Comparison of ENCODE assay signal across 10 cellular contexts in genomic region chr17:2412561-2413021, GRCh38. TPM values are rescaled to one million over a fixed set of nuclear protein-coding genes. Genes with fewer than 3 reads are reported as not detected.
A peak's percentile ranks its signal among the peaks of the same experiment; 100 is the strongest.
DNase-seq lines count a peak whose midpoint lies in the region; FAIRE-seq and TF ChIP-seq lines count a peak whose summit lies in the region.
"Had no signal": no experiment of that assay in that cellular context is flagged by ENCODE, and none has a peak within 500 bp of the region (broad histone marks: within the 10 kb centered on the region; RNA-seq: fewer than 3 reads in every experiment).

No MANE protein-coding gene starts in this region.

- H3K4me1 ChIP-seq in ACC112 (ENCODE audit: control insufficient read depth, insufficient read depth, low read length, unreplicated experiment) (peaks cover 11% of the 10 kb centered on the region), endothelial cell of umbilical vein (ENCODE audit: control insufficient read depth, extremely low read depth, insufficient read depth, low read length) (peaks cover under 1% of the 10 kb centered on the region), muscle layer of duodenum (ENCODE audit: control insufficient read depth in 1 of 2, insufficient read depth in 2 of 2, low read length in 2 of 2) (peaks cover 5 to 8% of the 10 kb centered on the region in 2 donors), kidney (ENCODE audit: control insufficient read depth in 1 of 2, insufficient read depth in 1 of 2, low read depth in 1 of 2, low read length in 2 of 2) (peaks cover 0 to under 1% of the 10 kb centered on the region in 2 donors)

- H3K36me3 ChIP-seq in ACC112 (ENCODE audit: insufficient read depth, low read length) (no peaks in the 10 kb centered on the region), endothelial cell of umbilical vein (ENCODE audit: control insufficient read depth in 2 of 2, extremely low read depth in 1 of 2, insufficient read depth in 2 of 2, low read length in 2 of 2) (peaks cover 3 to 4% of the 10 kb centered on the region in 2 experiments), muscle layer of duodenum (ENCODE audit: control insufficient read depth in 1 of 2, insufficient read depth in 2 of 2, low read length in 2 of 2) (peaks cover 6 to 17% of the 10 kb centered on the region in 2 donors), kidney (ENCODE audit: control insufficient read depth in 1 of 2, insufficient read depth in 2 of 2, low read length in 2 of 2) (peaks cover 0 to 11% of the 10 kb centered on the region in 2 donors)

- no peaks in the 10 kb centered on the region for H4K20me1 ChIP-seq in endothelial cell of umbilical vein (replicated peaks; ENCODE audit: control insufficient read depth, extremely low read depth, insufficient read depth, low read length)

- TF ChIP-seq CTCF in endothelial cell of umbilical vein (IDR thresholded peaks at IDR 0.05; ENCODE audit: extremely low read depth in 1 of 2, insufficient read depth in 1 of 2, low read depth in 1 of 2, low read length in 2 of 2) = peak in 1 of 2 donors; percentile 19
- no peak for TF ChIP-seq CTCF in kidney (IDR thresholded peaks at IDR 0.05; ENCODE audit: borderline replicate concordance, extremely low read depth, insufficient read depth)
- TF ChIP-seq CTCF in D721Med (IDR thresholded peaks at IDR 0.05; ENCODE audit: insufficient read depth, missing control alignments) = no peak

- CTCF ChIA-PET in endothelial cell of umbilical vein (lab: Charles Lee) = interaction anchor here (0.7 to 10.8 kb wide), 7 partner anchors 10 to 42 kb away, joined by 3 to 909 read pairs (median 4); partner anchors contain the start of gene MNT

- BruUV-seq in endothelial cell of umbilical vein (replicated peaks; lab: Mats Ljungman, UMichigan) = no TSS peak

- H3K27me3 ChIP-seq in ACC112 (ENCODE audit: insufficient read depth, low read length) (no peaks in the 10 kb centered on the region), endothelial cell of umbilical vein (ENCODE audit: control insufficient read depth in 2 of 2, insufficient read depth in 2 of 2, low read length in 2 of 2) (no peaks in the 10 kb centered on the region), muscle layer of duodenum (ENCODE audit: low read depth, low read length) (no peaks in the 10 kb centered on the region)

- no peaks in the 10 kb centered on the region for H3K79me2 ChIP-seq in ACC112 (ENCODE audit: control insufficient read depth, insufficient read depth, low read length, unreplicated experiment)
- no peaks in the 10 kb centered on the region for H3K79me2 ChIP-seq in endothelial cell of umbilical vein (ENCODE audit: control insufficient read depth, insufficient read depth, low read length)

- intact Hi-C loops in endothelial cell of umbilical vein (cut with micrococcal nuclease) (loop anchor here (10.0 kb wide), 1 partner anchor 262 kb away; no protein-coding TSS in a partner anchor), kidney (cut with DNase I) (no loop called here)

- no peaks in the 10 kb centered on the region for H3K9me1 ChIP-seq in endothelial cell of umbilical vein (replicated peaks; ENCODE audit: control insufficient read depth, extremely low read depth, insufficient read depth, low read length)

- FAIRE-seq in endothelial cell of umbilical vein (lab: Jason Lieb, UNC) (no peak), kidney (lab: Jason Lieb, UNC) (no peak), D721Med (lab: Jason Lieb, UNC) (no peak)

- no peak overlapping the region for H3K4me3 ChIP-seq in ACC112 (ENCODE audit: low read depth, low read length)
- H3K4me3 ChIP-seq in endothelial cell of umbilical vein (replicated peaks in 1 of 3; ENCODE audit: insufficient read depth in 1 of 3, low read depth in 1 of 3, low read length in 3 of 3) = no peak overlapping the region
- no peak overlapping the region for H3K4me3 ChIP-seq in muscle layer of duodenum (ENCODE audit: low read depth in 1 of 2, low read length in 2 of 2)
- no peak overlapping the region for H3K4me3 ChIP-seq in kidney (ENCODE audit: low read length in 2 of 2)

- POLR2A ChIA-PET in endothelial cell of umbilical vein (lab: Charles Lee) = no interaction called here

- H2AFZ ChIP-seq in ACC112 (ENCODE audit: low read length, unreplicated experiment) = no peak overlapping the region
- no peak overlapping the region for H2AFZ ChIP-seq in endothelial cell of umbilical vein (ENCODE audit: low read depth, low read length)

- H3K9me3 ChIP-seq in endothelial cell of umbilical vein (replicated peaks; ENCODE audit: control insufficient read depth, insufficient read depth, low read length) (no peaks in the 10 kb centered on the region), muscle layer of duodenum (ENCODE audit: control insufficient read depth in 1 of 2, low read length in 2 of 2) (no peaks in the 10 kb centered on the region), kidney (ENCODE audit: control insufficient read depth in 1 of 2, low read length in 2 of 2) (no peaks in the 10 kb centered on the region)

- H3K4me2 ChIP-seq in endothelial cell of umbilical vein (ENCODE audit: insufficient read depth, low read length) = no peak overlapping the region

- DNase-seq in NCI-H1694 treated with DMSO at 0.1 percent for 48 hours (lab: John Stamatoyannopoulos, UW) (peak; percentile 81), endothelial cell of umbilical vein (ENCODE audit: low read depth, low spot score) (peak; percentile 39), kidney (no peak), D721Med (ENCODE audit: insufficient read length, low spot score) (no peak)
- no peak for DNase-seq in stimulated activated CD4-positive, alpha-beta T cell treated with anti-CD3 and anti-CD28 coated beads, Interleukin-4, amount 100 ng/mL, for 4 hours
- no peak for DNase-seq in stimulated activated CD4-positive, alpha-beta T cell treated with anti-CD3 and anti-CD28 coated beads, Interleukin-12 subunit alpha, Interleukin-12 subunit beta, amount 100 ng/mL, for 4 hours
- DNase-seq: NCI-H524 treated with DMSO at 0.1 percent for 48 hours had no signal

- dilution Hi-C loops in endothelial cell of umbilical vein (cut with MboI; ENCODE audit: extremely low pct_ligation_motif_present, low sequenced_read_pairs) = no loop called here

- H3K27ac ChIP-seq in ACC112 (ENCODE audit: low read depth, low read length) (peak overlapping the region; percentile 46), endothelial cell of umbilical vein (ENCODE audit: insufficient read depth, low read depth, low read length) (no peak overlapping the region), muscle layer of duodenum (ENCODE audit: low read length) (peak overlapping the region; percentile 31), kidney (ENCODE audit: low read depth in 2 of 2, low read length in 2 of 2) (no peak overlapping the region)
- H3K27ac ChIP-seq: HL-60 had no signal

- TF ChIP-seq POLR2A in endothelial cell of umbilical vein (IDR thresholded peaks at IDR 0.05; ENCODE audit: low read depth, low read length) = no peak

- H3K9ac ChIP-seq in endothelial cell of umbilical vein (replicated peaks; ENCODE audit: extremely low read depth, insufficient read depth, low read length) (no peak overlapping the region), kidney (ENCODE audit: low read length in 2 of 2) (no peak overlapping the region)

TF ChIP-seq in endothelial cell of umbilical vein, 7 proteins besides CTCF, POLR2A, EP300 and RAD21:
- TF ChIP-seq MAX (IDR thresholded peaks at IDR 0.05; ENCODE audit: insufficient read depth, insufficient read length) (no peak), POLR2AphosphoS5 (IDR thresholded peaks at IDR 0.05; ENCODE audit: insufficient read depth, low read depth, low read length) (no peak), MYC (IDR thresholded peaks at IDR 0.05; ENCODE audit: low read depth, low read length) (no peak), FOS (IDR thresholded peaks at IDR 0.05; ENCODE audit: borderline replicate concordance, insufficient read depth, low read length) (no peak), GATA2 (IDR thresholded peaks at IDR 0.05; ENCODE audit: insufficient read depth, insufficient read length, low read depth, low read length) (no peak), JUN (IDR thresholded peaks at IDR 0.05; ENCODE audit: borderline replicate concordance, insufficient read depth, insufficient read length, low read depth) (no peak), EZH2 (IDR thresholded peaks at IDR 0.05; ENCODE audit: borderline replicate concordance, low read depth, low read length, severe bottlenecking) (no peak)
TF ChIP-seq in endothelial cell of umbilical vein: peak in this region for 0.

RNA-seq across cellular contexts. Expression of gene MNT, which starts 11.7 kb away (rescaled TPM):
- total RNA-seq in endothelial cell of umbilical vein (21.6 TPM in 2 replicates), kidney (39.8 TPM)
- polyA plus RNA-seq in endothelial cell of umbilical vein (4.1 and 6.6 TPM in 2 replicates), kidney (ENCODE audit: insufficient read depth, low read depth, low replicate concordance) (3.7 TPM)
- 3.1 and 3.8 TPM in 2 replicates for polyA plus RNA-seq in endothelial cell of umbilical vein (2011; cell fraction: cytosol; rRNA removed)
- 16.3 and 21.0 TPM in 2 replicates for polyA plus RNA-seq in endothelial cell of umbilical vein (2011; cell fraction: nucleus; rRNA removed)
- polyA plus RNA-seq in endothelial cell of umbilical vein (2012) = 8.5 and 13.1 TPM in 2 replicates
- 5.5 and 8.6 TPM in 2 replicates for polyA minus RNA-seq in endothelial cell of umbilical vein
- polyA minus RNA-seq in endothelial cell of umbilical vein (2011; cell fraction: cytosol; rRNA and poly(A)+ RNA removed) = 7.8 TPM
- polyA minus RNA-seq in endothelial cell of umbilical vein (2011; cell fraction: nucleus; rRNA and poly(A)+ RNA removed) = 7.6 and 17.2 TPM in 2 replicates

Comparison
In these comparisons a context has a peak if more than half of its experiments do, and no peak if none do; other contexts are left out.
1. H3K27ac ChIP-seq: peak in ACC112 (single experiment) and muscle layer of duodenum (single experiment); none in endothelial cell of umbilical vein (single experiment) and kidney (0 of 2).
2. DNase-seq: peak in NCI-H1694 treated with DMSO at 0.1 percent for 48 hours (single experiment) and endothelial cell of umbilical vein (single experiment); none in stimulated activated CD4-positive, alpha-beta T cell treated with anti-CD3 and anti-CD28 coated beads, Interleukin-4, amount 100 ng/mL, for 4 hours (0 of 2), kidney (single experiment), D721Med (single experiment) and stimulated activated CD4-positive, alpha-beta T cell treated with anti-CD3 and anti-CD28 coated beads, Interleukin-12 subunit alpha, Interleukin-12 subunit beta, amount 100 ng/mL, for 4 hours (single experiment).